ENCODE assay signal across 17 cellular contexts in genomic region chr14:100696017-100696416, GRCh38. TPM values are rescaled to one million over a fixed set of nuclear protein-coding genes. Genes with fewer than 3 reads are reported as not detected.
DNase-seq lines count a peak whose midpoint lies in the region; ATAC-seq, FAIRE-seq and TF ChIP-seq lines count a peak whose summit lies in the region.
"Had no signal": no experiment of that assay in that cellular context is flagged by ENCODE, and none has a peak within 500 bp of the region (broad histone marks: within the 10 kb centered on the region; RNA-seq: fewer than 3 reads in every experiment).

No MANE protein-coding gene starts in this region.

- H2BK15ac ChIP-seq in neuronal stem cell (ENCODE audit: low read length), result no peak overlapping the region

- H2AK5ac ChIP-seq in neuronal stem cell (ENCODE audit: low read depth, low read length), result no peak overlapping the region

- H2BK5ac ChIP-seq in neuronal stem cell (ENCODE audit: low read length), result no peak overlapping the region

- TF ChIP-seq CTCF in Panc1 (IDR thresholded peaks at IDR 0.05), result no peak
- TF ChIP-seq CTCF in glutamatergic neuron (IDR thresholded peaks at IDR 0.05; ENCODE audit: partially characterized antibody, unreplicated experiment), result no peak
- TF ChIP-seq CTCF in mesothelial cell of epicardium (IDR thresholded peaks at IDR 0.05; ENCODE audit: unreplicated experiment), result no peak
- no peak for TF ChIP-seq CTCF in coronary artery (IDR thresholded peaks at IDR 0.05)

- intact Hi-C loops in Panc1 (cut with micrococcal nuclease; ENCODE audit: unreplicated experiment), result no loop called here
- intact Hi-C loops in activated T-helper 1 cell treated with anti-CD3 and anti-CD28 coated beads, Interleukin-12 subunit alpha, Interleukin-12 subunit beta, Interleukin-2, Interleukin-4 antibody, amounts not matched to agents 30 ng/mL and 10 ng/mL and 1 ng/mL, durations not matched to agents 14 hours and 24 hours and 36 hours (cut with micrococcal nuclease), result no loop called here

- FAIRE-seq in HTR-8/SVneo (lab: Jason Lieb, UNC), result no peak
- FAIRE-seq: H1 had no signal

- POLR2A ChIA-PET in Panc1 (lab: Charles Lee), result no interaction called here
- POLR2A ChIA-PET in activated CD8-positive, alpha-beta T cell treated with anti-CD3 and anti-CD28 coated beads, Interleukin-2, amount 10 ng/mL, durations not matched to agents 7 days and 5 days (lab: Charles Lee), result no interaction called here

- no peaks in the 10 kb centered on the region for H3K9me3 ChIP-seq in Panc1 (ENCODE audit: control insufficient read depth, insufficient read depth, low read depth, low read length)
- no peaks in the 10 kb centered on the region for H3K9me3 ChIP-seq in neuronal stem cell (replicated peaks in 1 of 2; ENCODE audit: control insufficient read depth in 2 of 2, insufficient read depth in 1 of 2, low read depth in 1 of 2, low read length in 2 of 2)
- H3K9me3 ChIP-seq: BLaER1 treated with 17β-estradiol and CSF1 and Interleukin-3, amounts not matched to agents 10 nM and 100 nM had no signal

- no peak overlapping the region for H4K8ac ChIP-seq in neuronal stem cell (ENCODE audit: low read depth, low read length)

- no peak for DNase-seq in Panc1 (ENCODE audit: low read depth, low spot score)
- DNase-seq in glutamatergic neuron, result no peak
- DNase-seq in mesothelial cell of epicardium (ENCODE audit: low spot score in 2 of 2, unreplicated experiment in 2 of 2), result no peak
- no peak for DNase-seq in neuronal stem cell (ENCODE audit: low spot score)
- no peak for DNase-seq in coronary artery (ENCODE audit: low spot score)
- DNase-seq in activated CD8-positive, alpha-beta T cell treated with anti-CD3 and anti-CD28 coated beads, Interleukin-2, amount 10 ng/mL, durations not matched to agents 7 days and 5 days, result no peak
- DNase-seq in activated T-helper 1 cell treated with anti-CD3 and anti-CD28 coated beads, Interleukin-12 subunit alpha, Interleukin-12 subunit beta, Interleukin-2, Interleukin-4 antibody, amounts not matched to agents 30 ng/mL and 10 ng/mL and 1 ng/mL, durations not matched to agents 14 hours and 24 hours and 36 hours (ENCODE audit: low spot score), result no peak
- no peak for DNase-seq in HTR-8/SVneo (ENCODE audit: insufficient read length, low spot score)
- DNase-seq: ACHN; CD4-positive, CD25-positive, alpha-beta regulatory T cell; DMS53; GF-D8; HCEC 1CT had no signal

- H3K4me3 Mint-ChIP-seq in glutamatergic neuron (ENCODE audit: unreplicated experiment), result peak overlapping the region; percentile 53
- H3K4me3 Mint-ChIP-seq in mesothelial cell of epicardium, result no peak overlapping the region
- no peak overlapping the region for H3K4me3 Mint-ChIP-seq in activated CD8-positive, alpha-beta T cell treated with anti-CD3 and anti-CD28 coated beads, Interleukin-2, amount 10 ng/mL, durations not matched to agents 7 days and 5 days
- H3K4me3 Mint-ChIP-seq in activated T-helper 1 cell treated with anti-CD3 and anti-CD28 coated beads, Interleukin-12 subunit alpha, Interleukin-12 subunit beta, Interleukin-2, Interleukin-4 antibody, amounts not matched to agents 30 ng/mL and 10 ng/mL and 1 ng/mL, durations not matched to agents 14 hours and 24 hours and 36 hours, result no peak overlapping the region
- H3K4me3 Mint-ChIP-seq: CD4-positive, CD25-positive, alpha-beta regulatory T cell had no signal

- H2AFZ ChIP-seq in neuronal stem cell (ENCODE audit: low read length), result no peak overlapping the region

- H3K27ac Mint-ChIP-seq in glutamatergic neuron (ENCODE audit: unreplicated experiment), result no peak overlapping the region
- H3K27ac Mint-ChIP-seq in mesothelial cell of epicardium, result peak overlapping the region; percentile 87
- no peak overlapping the region for H3K27ac Mint-ChIP-seq in activated CD8-positive, alpha-beta T cell treated with anti-CD3 and anti-CD28 coated beads, Interleukin-2, amount 10 ng/mL, durations not matched to agents 7 days and 5 days
- H3K27ac Mint-ChIP-seq in activated T-helper 1 cell treated with anti-CD3 and anti-CD28 coated beads, Interleukin-12 subunit alpha, Interleukin-12 subunit beta, Interleukin-2, Interleukin-4 antibody, amounts not matched to agents 30 ng/mL and 10 ng/mL and 1 ng/mL, durations not matched to agents 14 hours and 24 hours and 36 hours, result no peak overlapping the region
- H3K27ac Mint-ChIP-seq: CD4-positive, CD25-positive, alpha-beta regulatory T cell had no signal

- H3K4ac ChIP-seq in neuronal stem cell (ENCODE audit: low read length), result no peak overlapping the region

- no peaks in the 10 kb centered on the region for H3K36me3 ChIP-seq in Panc1 (ENCODE audit: control insufficient read depth, insufficient read depth, low read length)
- H3K36me3 ChIP-seq in neuronal stem cell (replicated peaks in 1 of 2; ENCODE audit: control insufficient read depth in 2 of 2, insufficient read depth in 2 of 2, low read length in 2 of 2), result no peaks in the 10 kb centered on the region
- H3K36me3 ChIP-seq: BLaER1 treated with 17β-estradiol and CSF1 and Interleukin-3, amounts not matched to agents 10 nM and 100 nM had no signal

- H3K18ac ChIP-seq in neuronal stem cell (ENCODE audit: low read length), result no peak overlapping the region

- no TSS peak for BruUV-seq in Panc1 (replicated peaks; lab: Mats Ljungman, UMichigan)

- H3K23ac ChIP-seq in neuronal stem cell (ENCODE audit: low read depth, low read length, poor library complexity), result no peak overlapping the region

- H3K79me1 ChIP-seq in neuronal stem cell (ENCODE audit: low read depth, low read length), result no peaks in the 10 kb centered on the region

- H3K4me3 ChIP-seq in Panc1 (ENCODE audit: low read depth in 2 of 2, low read length in 2 of 2), result no peak overlapping the region
- H3K4me3 ChIP-seq in neuronal stem cell (ENCODE audit: low read length in 2 of 2), result no peak overlapping the region
- H3K4me3 ChIP-seq in coronary artery, result no peak overlapping the region
- H3K4me3 ChIP-seq: BLaER1 treated with 17β-estradiol and CSF1 and Interleukin-3, amounts not matched to agents 10 nM and 100 nM had no signal

- H2BK120ac ChIP-seq in neuronal stem cell (ENCODE audit: low read depth, low read length), result peak overlapping the region; percentile 35

- CTCF ChIA-PET in Panc1 (lab: Charles Lee), result no interaction called here
- CTCF ChIA-PET in activated CD8-positive, alpha-beta T cell treated with anti-CD3 and anti-CD28 coated beads, Interleukin-2, amount 10 ng/mL, durations not matched to agents 7 days and 5 days (lab: Charles Lee), result no interaction called here

- H3K27ac ChIP-seq in Panc1 (ENCODE audit: low read length), result 0 out of 2 replicates have a peak overlapping the region, but pooled peaks have one; percentile 39
- no peak overlapping the region for H3K27ac ChIP-seq in neuronal stem cell (replicated peaks; ENCODE audit: low read length)
- no peak overlapping the region for H3K27ac ChIP-seq in coronary artery
- H3K27ac ChIP-seq: BLaER1 treated with 17β-estradiol and CSF1 and Interleukin-3, amounts not matched to agents 10 nM and 100 nM; HL-60 had no signal

- H3K27me3 ChIP-seq in Panc1 (ENCODE audit: control insufficient read depth, insufficient read depth, low read length), result no peaks in the 10 kb centered on the region
- H3K27me3 ChIP-seq in neuronal stem cell (ENCODE audit: control insufficient read depth in 3 of 3, insufficient read depth in 3 of 3, low read depth in 1 of 3, low read length in 3 of 3), result peaks cover 0 to 9% (median 0%) of the 10 kb centered on the region in 3 experiments
- H3K27me3 ChIP-seq: BLaER1 treated with 17β-estradiol and CSF1 and Interleukin-3, amounts not matched to agents 10 nM and 100 nM had no signal

- peaks cover 1% of the 10 kb centered on the region for H3K9me3 Mint-ChIP-seq in glutamatergic neuron (ENCODE audit: unreplicated experiment)
- H3K9me3 Mint-ChIP-seq in mesothelial cell of epicardium, result no peaks in the 10 kb centered on the region
- no peaks in the 10 kb centered on the region for H3K9me3 Mint-ChIP-seq in activated CD8-positive, alpha-beta T cell treated with anti-CD3 and anti-CD28 coated beads, Interleukin-2, amount 10 ng/mL, durations not matched to agents 7 days and 5 days (ENCODE audit: insufficient read depth)
- H3K9me3 Mint-ChIP-seq in activated T-helper 1 cell treated with anti-CD3 and anti-CD28 coated beads, Interleukin-12 subunit alpha, Interleukin-12 subunit beta, Interleukin-2, Interleukin-4 antibody, amounts not matched to agents 30 ng/mL and 10 ng/mL and 1 ng/mL, durations not matched to agents 14 hours and 24 hours and 36 hours, result no peaks in the 10 kb centered on the region
- H3K9me3 Mint-ChIP-seq: CD4-positive, CD25-positive, alpha-beta regulatory T cell had no signal

- H3K4me1 Mint-ChIP-seq in glutamatergic neuron (ENCODE audit: low read depth, unreplicated experiment) (peaks cover 20% of the 10 kb centered on the region), mesothelial cell of epicardium (peaks cover 64% of the 10 kb centered on the region)
- no peaks in the 10 kb centered on the region for H3K4me1 Mint-ChIP-seq in activated CD8-positive, alpha-beta T cell treated with anti-CD3 and anti-CD28 coated beads, Interleukin-2, amount 10 ng/mL, durations not matched to agents 7 days and 5 days (ENCODE audit: low read depth)
- H3K4me1 Mint-ChIP-seq in activated T-helper 1 cell treated with anti-CD3 and anti-CD28 coated beads, Interleukin-12 subunit alpha, Interleukin-12 subunit beta, Interleukin-2, Interleukin-4 antibody, amounts not matched to agents 30 ng/mL and 10 ng/mL and 1 ng/mL, durations not matched to agents 14 hours and 24 hours and 36 hours (ENCODE audit: low read depth), result no peaks in the 10 kb centered on the region
- H3K4me1 Mint-ChIP-seq: CD4-positive, CD25-positive, alpha-beta regulatory T cell had no signal

- no peak for ATAC-seq in Panc1
- ATAC-seq in activated CD8-positive, alpha-beta T cell treated with anti-CD3 and anti-CD28 coated beads, Interleukin-2, amount 10 ng/mL, durations not matched to agents 7 days and 5 days, result no peak

- H3K9ac ChIP-seq in neuronal stem cell (ENCODE audit: low read depth, low read length, poor library complexity), result no peak overlapping the region
- H3K9ac ChIP-seq: BLaER1 treated with 17β-estradiol and CSF1 and Interleukin-3, amounts not matched to agents 10 nM and 100 nM had no signal

- no peak overlapping the region for H3K4me2 ChIP-seq in neuronal stem cell (ENCODE audit: insufficient read depth, low read length, poor library complexity, severe bottlenecking)

- H3K4me1 ChIP-seq in Panc1 (ENCODE audit: control insufficient read depth, insufficient read depth, low read length) (peaks cover 33% of the 10 kb centered on the region), neuronal stem cell (ENCODE audit: control insufficient read depth in 2 of 2, insufficient read depth in 1 of 2, low read depth in 1 of 2, low read length in 2 of 2) (peaks cover 11 to 23% of the 10 kb centered on the region in 2 donors)

- in situ Hi-C loops in Panc1 (cut with HindIII; ENCODE audit: low pct_unique_long_range_greater_than_20kb, low sequenced_read_pairs), result no loop called here

- H4K91ac ChIP-seq in neuronal stem cell (ENCODE audit: low read depth, low read length, poor library complexity), result no peak overlapping the region

- H2BK12ac ChIP-seq in neuronal stem cell (ENCODE audit: low read length), result no peak overlapping the region

- H3K14ac ChIP-seq in neuronal stem cell (ENCODE audit: low read length), result no peak overlapping the region

- WGBS in neuronal stem cell (ENCODE audit: extremely low coverage in 2 of 2, insufficient read length in 2 of 2, insufficient replicate concordance in 1 of 2), 2 donors, result no CpG with 5 or more reads among the region's 14 CpGs

- no peaks in the 10 kb centered on the region for H3K36me3 Mint-ChIP-seq in glutamatergic neuron (ENCODE audit: unreplicated experiment)
- no peaks in the 10 kb centered on the region for H3K36me3 Mint-ChIP-seq in mesothelial cell of epicardium
- H3K36me3 Mint-ChIP-seq in activated CD8-positive, alpha-beta T cell treated with anti-CD3 and anti-CD28 coated beads, Interleukin-2, amount 10 ng/mL, durations not matched to agents 7 days and 5 days (ENCODE audit: low read depth), result no peaks in the 10 kb centered on the region
- H3K36me3 Mint-ChIP-seq in activated T-helper 1 cell treated with anti-CD3 and anti-CD28 coated beads, Interleukin-12 subunit alpha, Interleukin-12 subunit beta, Interleukin-2, Interleukin-4 antibody, amounts not matched to agents 30 ng/mL and 10 ng/mL and 1 ng/mL, durations not matched to agents 14 hours and 24 hours and 36 hours (ENCODE audit: low read depth), result no peaks in the 10 kb centered on the region
- H3K36me3 Mint-ChIP-seq: CD4-positive, CD25-positive, alpha-beta regulatory T cell had no signal

- H3K27me3 Mint-ChIP-seq in glutamatergic neuron (ENCODE audit: unreplicated experiment) (no peaks in the 10 kb centered on the region), mesothelial cell of epicardium (ENCODE audit: low read depth) (no peaks in the 10 kb centered on the region)
- no peaks in the 10 kb centered on the region for H3K27me3 Mint-ChIP-seq in activated CD8-positive, alpha-beta T cell treated with anti-CD3 and anti-CD28 coated beads, Interleukin-2, amount 10 ng/mL, durations not matched to agents 7 days and 5 days (ENCODE audit: low read depth)
- H3K27me3 Mint-ChIP-seq in activated T-helper 1 cell treated with anti-CD3 and anti-CD28 coated beads, Interleukin-12 subunit alpha, Interleukin-12 subunit beta, Interleukin-2, Interleukin-4 antibody, amounts not matched to agents 30 ng/mL and 10 ng/mL and 1 ng/mL, durations not matched to agents 14 hours and 24 hours and 36 hours (ENCODE audit: insufficient read depth), result no peaks in the 10 kb centered on the region

RNA-seq across cellular contexts. Expression of gene DLK1, which starts 30.7 kb away (rescaled TPM):
- 0.69 TPM for total RNA-seq in Panc1 (2021; ENCODE audit: unreplicated experiment)
- polyA plus RNA-seq in Panc1 (2012; ENCODE audit: insufficient read length), result not detected
- total RNA-seq in glutamatergic neuron (ENCODE audit: unreplicated experiment), result 37.3 TPM
- 958 to 1,165 TPM (median 1,080 TPM) in 3 replicates for total RNA-seq in mesothelial cell of epicardium
- 6,496 TPM for polyA plus RNA-seq in neuronal stem cell (2013, experiment 1 of 2)
- 6,408 TPM for polyA plus RNA-seq in neuronal stem cell (2013, experiment 2 of 2)
- not detected for total RNA-seq in activated CD8-positive, alpha-beta T cell treated with anti-CD3 and anti-CD28 coated beads, Interleukin-2, amount 10 ng/mL, durations not matched to agents 7 days and 5 days
- total RNA-seq in activated T-helper 1 cell treated with anti-CD3 and anti-CD28 coated beads, Interleukin-12 subunit alpha, Interleukin-12 subunit beta, Interleukin-2, Interleukin-4 antibody, amounts not matched to agents 30 ng/mL and 10 ng/mL and 1 ng/mL, durations not matched to agents 14 hours and 24 hours and 36 hours, result not detected in 2 replicates
- total RNA-seq: A172; CD4-positive, CD25-positive, alpha-beta regulatory T cell had no signal
- polyA plus RNA-seq: CD4-positive, CD25-positive, alpha-beta regulatory T cell had no signal

Comparison
In these comparisons a context has a peak if more than half of its experiments do, and no peak if none do; other contexts are left out.
1. RNA of gene DLK1, which starts 30.7 kb away (total RNA-seq): 958 to 1,165 TPM in mesothelial cell of epicardium; 37.3 TPM in glutamatergic neuron (single experiment), 0.69 TPM in Panc1 (single experiment), not detected in activated CD8-positive, alpha-beta T cell treated with anti-CD3 and anti-CD28 coated beads, Interleukin-2, amount 10 ng/mL, durations not matched to agents 7 days and 5 days and not detected in activated T-helper 1 cell treated with anti-CD3 and anti-CD28 coated beads, Interleukin-12 subunit alpha, Interleukin-12 subunit beta, Interleukin-2, Interleukin-4 antibody, amounts not matched to agents 30 ng/mL and 10 ng/mL and 1 ng/mL, durations not matched to agents 14 hours and 24 hours and 36 hours; every median in the first group is over 10 times any median in the second.